Comparison of ENCODE assay signal across 22 cellular contexts in the genomic region with DNA sequence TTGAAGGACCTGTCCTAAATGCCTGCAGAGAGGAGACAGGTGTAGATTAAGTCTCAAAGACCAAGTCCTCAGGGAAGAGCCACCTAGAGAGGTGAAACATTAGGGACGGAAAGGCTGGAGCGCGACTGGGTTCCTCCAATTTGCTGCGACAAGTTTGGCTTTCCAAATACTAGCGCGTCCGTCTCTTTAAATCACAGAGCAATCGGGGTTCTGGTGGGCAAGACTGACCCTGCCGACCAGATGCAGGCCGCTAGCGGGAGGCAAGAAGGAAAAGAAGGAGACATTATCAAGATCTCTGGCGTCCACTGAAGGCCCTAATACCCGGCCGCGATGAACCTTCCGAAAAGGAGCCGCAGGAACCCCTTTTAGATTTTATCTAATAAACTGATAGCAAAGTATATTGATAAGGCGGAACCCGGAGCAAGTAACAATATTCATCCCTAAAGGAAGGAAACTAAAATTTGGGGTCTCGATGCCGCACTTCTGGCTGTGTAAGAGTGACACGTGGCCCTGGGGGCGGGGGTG.
"Had no signal": no experiment of that assay in that cellular context is flagged by ENCODE, and none has a peak within 500 bp of the region (broad histone marks: within the 10 kb centered on the region; RNA-seq: fewer than 3 reads in every experiment).

No MANE protein-coding gene starts in this region.

- H3K27ac Mint-ChIP-seq: activated B cell treated with CpG ODN at 0.5 μM for 24 hours; activated CD4-positive, alpha-beta memory T cell treated with anti-CD3 and anti-CD28 coated beads for 36 hours; activated CD8-positive, alpha-beta memory T cell treated with anti-CD3 and anti-CD28 coated beads, Interleukin-2, amount 10 ng/mL, durations not matched to agents 7 days and 5 days; activated naive CD8-positive, alpha-beta T cell treated with anti-CD3 and anti-CD28 coated beads, Interleukin-2, amount 10 ng/mL, durations not matched to agents 7 days and 5 days; activated T-helper 17 cell treated with anti-CD3 and anti-CD28 coated beads, Interleukin-2, amount 50 U/mL, for 72 hours; memory B cell; natural killer cell; stimulated activated naive CD8-positive, alpha-beta T cell treated with anti-CD3 and anti-CD28 coated beads, Interleukin-15, Interleukin-2, amounts not matched to agents 100 ng/mL and 50 ng/mL, for 24 hours; T-cell had no signal

- H3K27ac ChIP-seq: dorsolateral prefrontal cortex, gastrocnemius medialis, right atrium auricular region, suprapubic skin, transverse colon had no signal

- DNase-seq: activated B cell treated with CpG ODN at 0.5 μM for 24 hours; activated CD4-positive, alpha-beta memory T cell treated with anti-CD3 and anti-CD28 coated beads for 36 hours; activated CD4-positive, alpha-beta T cell treated with anti-CD3 and anti-CD28 coated beads for 4 hours; activated CD8-positive, alpha-beta memory T cell treated with anti-CD3 and anti-CD28 coated beads, Interleukin-2, amount 10 ng/mL, durations not matched to agents 7 days and 5 days; activated naive CD4-positive, alpha-beta T cell; activated naive CD8-positive, alpha-beta T cell treated with anti-CD3 and anti-CD28 coated beads, Interleukin-2, amount 10 ng/mL, durations not matched to agents 7 days and 5 days; anterior cingulate cortex; caudate nucleus; dorsolateral prefrontal cortex; gastrocnemius medialis; head of caudate nucleus; natural killer cell; nucleus accumbens; T-cell; transverse colon had no signal

- FAIRE-seq: colon had no signal

- H3K9me3 Mint-ChIP-seq: activated CD4-positive, alpha-beta memory T cell treated with anti-CD3 and anti-CD28 coated beads for 36 hours; activated naive CD8-positive, alpha-beta T cell treated with anti-CD3 and anti-CD28 coated beads, Interleukin-2, amount 10 ng/mL, durations not matched to agents 7 days and 5 days; activated T-helper 17 cell treated with anti-CD3 and anti-CD28 coated beads, Interleukin-2, amount 50 U/mL, for 72 hours; memory B cell; natural killer cell; stimulated activated naive CD8-positive, alpha-beta T cell treated with anti-CD3 and anti-CD28 coated beads, Interleukin-15, Interleukin-2, amounts not matched to agents 100 ng/mL and 50 ng/mL, for 24 hours had no signal

- H3K9me3 ChIP-seq: gastrocnemius medialis, right atrium auricular region, suprapubic skin, transverse colon had no signal

- H3K4me3 ChIP-seq: gastrocnemius medialis, right atrium auricular region, suprapubic skin, transverse colon had no signal

- H3K36me3 Mint-ChIP-seq: brain had no signal

- H3K4me3 Mint-ChIP-seq: activated B cell treated with CpG ODN at 0.5 μM for 24 hours; activated CD4-positive, alpha-beta memory T cell treated with anti-CD3 and anti-CD28 coated beads for 36 hours; activated CD8-positive, alpha-beta memory T cell treated with anti-CD3 and anti-CD28 coated beads, Interleukin-2, amount 10 ng/mL, durations not matched to agents 7 days and 5 days; activated naive CD8-positive, alpha-beta T cell treated with anti-CD3 and anti-CD28 coated beads, Interleukin-2, amount 10 ng/mL, durations not matched to agents 7 days and 5 days; activated T-helper 17 cell treated with anti-CD3 and anti-CD28 coated beads, Interleukin-2, amount 50 U/mL, for 72 hours; memory B cell; natural killer cell; stimulated activated naive CD8-positive, alpha-beta T cell treated with anti-CD3 and anti-CD28 coated beads, Interleukin-15, Interleukin-2, amounts not matched to agents 100 ng/mL and 50 ng/mL, for 24 hours; T-cell had no signal

- H3K36me3 ChIP-seq: gastrocnemius medialis, right atrium auricular region, suprapubic skin, transverse colon had no signal
